8 cellular contexts compared by ENCODE assay signal in the genomic region with DNA sequence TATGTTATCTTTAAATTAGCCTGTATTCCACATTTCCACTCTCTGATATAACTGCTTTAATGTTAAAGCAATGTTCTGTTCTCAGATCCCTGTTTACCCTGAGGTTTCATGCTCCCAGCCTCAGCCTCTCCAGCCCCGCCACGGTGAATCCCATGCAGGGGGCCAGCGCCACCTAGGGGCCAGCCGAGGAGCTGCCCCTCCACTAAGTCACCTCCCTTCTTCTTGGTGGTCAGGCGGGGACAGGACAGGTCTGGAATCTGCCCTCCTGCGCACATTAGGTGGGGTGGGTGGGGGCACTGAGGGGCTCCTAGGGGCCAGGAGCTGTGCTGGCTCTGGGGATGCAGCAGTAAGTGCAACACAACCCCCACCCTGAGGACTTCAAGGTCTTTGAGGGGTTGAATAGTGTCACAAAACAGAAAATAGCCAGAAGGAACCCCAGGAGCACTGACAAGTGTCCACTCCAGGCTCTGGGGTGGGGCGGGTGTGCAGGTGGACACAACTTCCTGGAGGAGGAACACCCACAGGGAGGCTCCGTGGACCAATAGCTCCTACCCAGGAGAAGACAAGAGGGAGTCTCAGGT.
DNase-seq lines count a peak whose midpoint lies in the region; ATAC-seq, FAIRE-seq and TF ChIP-seq lines count a peak whose summit lies in the region.

No MANE protein-coding gene starts in this region.

- peak; percentile 95 for TF ChIP-seq RAD21 in IMR-90 (IDR thresholded peaks at IDR 0.05; ENCODE audit: low read length)

- no peak overlapping the region for H3K27ac ChIP-seq in IMR-90 (ENCODE audit: insufficient read depth, low read length)
- no peak overlapping the region for H3K27ac ChIP-seq in naive thymus-derived CD4-positive, alpha-beta T cell (ENCODE audit: low read depth, low read length)

- peak; percentile 98 for TF ChIP-seq CTCF in IMR-90 (conservative IDR thresholded peaks at IDR 0.05; ENCODE audit: low read depth, low read length)

- TF ChIP-seq POLR2A in IMR-90 (IDR thresholded peaks at IDR 0.05; ENCODE audit: low read depth, low read length) (no peak), erythroblast (IDR thresholded peaks at IDR 0.05; ENCODE audit: low read length) (no peak)

- no peaks in the 10 kb centered on the region for H3K4me1 ChIP-seq in IMR-90 (ENCODE audit: control insufficient read depth, insufficient read depth, low read length)
- peaks cover 16 to 36% of the 10 kb centered on the region in 2 donors for H3K4me1 ChIP-seq in naive thymus-derived CD4-positive, alpha-beta T cell (ENCODE audit: control insufficient read depth in 2 of 2, insufficient read depth in 2 of 2, low read length in 2 of 2)

- no peak overlapping the region for H2BK20ac ChIP-seq in IMR-90 (ENCODE audit: low read depth, low read length)

- peaks cover 17 to 51% (median 33%) of the 10 kb centered on the region in 7 donors for H3K4me1 Mint-ChIP-seq in naive thymus-derived CD4-positive, alpha-beta T cell
- H3K4me1 Mint-ChIP-seq in stimulated activated effector memory CD8-positive, alpha-beta T cell treated with anti-CD3 and anti-CD28 coated beads, Interleukin-12 subunit alpha, Interleukin-12 subunit beta, amount 100 ng/mL, for 72 hours, result peaks cover 50% of the 10 kb centered on the region

- H4K8ac ChIP-seq in IMR-90 (ENCODE audit: low read depth in 2 of 2, low read length in 2 of 2), result no peak overlapping the region

- POLR2A ChIA-PET in IMR-90 (lab: Charles Lee; ENCODE audit: unreplicated experiment), result interaction anchor here (0.8 kb wide), 1 partner anchor 83 kb away, joined by 7 read pairs; no protein-coding TSS in a partner anchor
- POLR2A ChIA-PET in naive thymus-derived CD4-positive, alpha-beta T cell (lab: Charles Lee), result interaction anchor here (0.7 kb wide), 1 partner anchor 12 kb away, joined by 3 read pairs; no protein-coding TSS in a partner anchor

- H3K9me1 ChIP-seq in IMR-90 (ENCODE audit: insufficient read depth, low read length), result no peaks in the 10 kb centered on the region

- DNase-seq in IMR-90, result peak; percentile 68
- DNase-seq in OCI-M1 (lab: John Stamatoyannopoulos, UW), result peak; percentile 84
- DNase-seq in activated T-cell treated with anti-CD3 and anti-CD28 coated beads for 24 hours (ENCODE audit: low read depth), result peak; percentile 74
- DNase-seq in erythroblast (lab: John Stamatoyannopoulos, UW), result peak; percentile 73 to 86
- DNase-seq in naive thymus-derived CD4-positive, alpha-beta T cell, result peak; percentile 39 to 88 (median 63)
- peak; percentile 86 to 88 for DNase-seq in stimulated activated effector memory CD8-positive, alpha-beta T cell treated with anti-CD3 and anti-CD28 coated beads, Interleukin-12 subunit alpha, Interleukin-12 subunit beta, amount 100 ng/mL, for 72 hours (ENCODE audit: low spot score in 2 of 2)

- H3K9me3 ChIP-seq in IMR-90 (ENCODE audit: control insufficient read depth, insufficient read depth, low read length), result no peaks in the 10 kb centered on the region
- H3K9me3 ChIP-seq in naive thymus-derived CD4-positive, alpha-beta T cell (ENCODE audit: control insufficient read depth in 2 of 3, low read length in 3 of 3), result no peaks in the 10 kb centered on the region

- peak overlapping the region in 3 of 9 donors; percentile 3 to 43 (median 25) for H3K27ac Mint-ChIP-seq in naive thymus-derived CD4-positive, alpha-beta T cell
- no peak overlapping the region for H3K27ac Mint-ChIP-seq in stimulated activated effector memory CD8-positive, alpha-beta T cell treated with anti-CD3 and anti-CD28 coated beads, Interleukin-12 subunit alpha, Interleukin-12 subunit beta, amount 100 ng/mL, for 72 hours

- H3K4me3 Mint-ChIP-seq in naive thymus-derived CD4-positive, alpha-beta T cell, result no peak overlapping the region
- no peak overlapping the region for H3K4me3 Mint-ChIP-seq in stimulated activated effector memory CD8-positive, alpha-beta T cell treated with anti-CD3 and anti-CD28 coated beads, Interleukin-12 subunit alpha, Interleukin-12 subunit beta, amount 100 ng/mL, for 72 hours

- no peaks in the 10 kb centered on the region for H3K9me3 Mint-ChIP-seq in naive thymus-derived CD4-positive, alpha-beta T cell
- no peaks in the 10 kb centered on the region for H3K9me3 Mint-ChIP-seq in stimulated activated effector memory CD8-positive, alpha-beta T cell treated with anti-CD3 and anti-CD28 coated beads, Interleukin-12 subunit alpha, Interleukin-12 subunit beta, amount 100 ng/mL, for 72 hours

- H3K14ac ChIP-seq in IMR-90 (replicated peaks; ENCODE audit: low read depth, low read length), result no peak overlapping the region

- no peak overlapping the region for H2BK120ac ChIP-seq in IMR-90 (ENCODE audit: low read depth, low read length)

- WGBS in IMR-90 (ENCODE audit: extremely low coverage in 2 of 2, insufficient read length in 1 of 2), 2 experiments, result no CpG with 5 or more reads among the region's 8 CpGs

- no peak overlapping the region for H3K9ac ChIP-seq in IMR-90 (ENCODE audit: low read depth, low read length)

- peaks cover 0 to 2% (median 0%) of the 10 kb centered on the region in 5 donors for H3K36me3 Mint-ChIP-seq in naive thymus-derived CD4-positive, alpha-beta T cell
- peaks cover 14% of the 10 kb centered on the region for H3K36me3 Mint-ChIP-seq in stimulated activated effector memory CD8-positive, alpha-beta T cell treated with anti-CD3 and anti-CD28 coated beads, Interleukin-12 subunit alpha, Interleukin-12 subunit beta, amount 100 ng/mL, for 72 hours

- no peak overlapping the region for H3K4ac ChIP-seq in IMR-90 (ENCODE audit: low read depth, low read length)

- peak overlapping the region; percentile 86 for H2AK9ac ChIP-seq in IMR-90 (replicated peaks; ENCODE audit: low read depth, low read length, poor library complexity)

- no peak overlapping the region for H4K91ac ChIP-seq in IMR-90 (ENCODE audit: insufficient read depth, low read depth, low read length)

- no peak overlapping the region for H2BK15ac ChIP-seq in IMR-90 (ENCODE audit: low read depth, low read length)

- intact Hi-C loops in IMR-90 (cut with micrococcal nuclease), result loop anchor here (1.0 to 2.0 kb wide), 4 partner anchors 71 to 144 kb away; no protein-coding TSS in a partner anchor
- intact Hi-C loops in naive thymus-derived CD4-positive, alpha-beta T cell (cut with micrococcal nuclease), result loop anchor here (1.0 to 5.0 kb wide), 10 partner anchors 24 to 456 kb away; no protein-coding TSS in a partner anchor

- no peak overlapping the region for H3K4me2 ChIP-seq in IMR-90 (ENCODE audit: low read depth, low read length)

- CTCF ChIA-PET in IMR-90 (lab: Yijun Ruan, JAX), result interaction anchor here (0.5 to 2.2 kb wide), 9 partner anchors 10 to 480 kb away, joined by 3 to 11 read pairs (median 4); a partner anchor contains a TSS
- CTCF ChIA-PET in naive thymus-derived CD4-positive, alpha-beta T cell (lab: Charles Lee), result interaction anchor here (0.5 to 3.4 kb wide), 17 partner anchors 9 to 449 kb away, joined by 3 to 22 read pairs (median 4); no protein-coding TSS in a partner anchor

- no peak overlapping the region for H3K23ac ChIP-seq in IMR-90 (ENCODE audit: low read depth, low read length)

- no TSS peak for BruUV-seq in IMR-90 (replicated peaks; lab: Mats Ljungman, UMichigan)

- in situ Hi-C loops in IMR-90 (cut with MboI; ENCODE audit: low sequenced_read_pairs), result loop anchor here (5.0 kb wide), 1 partner anchor 137 kb away; no protein-coding TSS in a partner anchor

- H3K18ac ChIP-seq in IMR-90 (ENCODE audit: low read depth, low read length), result no peak overlapping the region

- no peak overlapping the region for H2BK5ac ChIP-seq in IMR-90 (ENCODE audit: low read depth, low read length, poor library complexity, severe bottlenecking)

- H3K56ac ChIP-seq in IMR-90 (ENCODE audit: extremely low read depth, insufficient read depth, low read length), result no peak overlapping the region

- FAIRE-seq in G401.6 (lab: Jason Lieb, UNC), result peak; percentile 84

- no peaks in the 10 kb centered on the region for H3K36me3 ChIP-seq in IMR-90 (ENCODE audit: control insufficient read depth, insufficient read depth, low read length)
- no peaks in the 10 kb centered on the region for H3K36me3 ChIP-seq in naive thymus-derived CD4-positive, alpha-beta T cell (ENCODE audit: control insufficient read depth in 2 of 3, insufficient read depth in 3 of 3, low read length in 3 of 3)

- H2AK5ac ChIP-seq in IMR-90 (ENCODE audit: low read depth, low read length), result no peak overlapping the region

- no peak overlapping the region for H4K5ac ChIP-seq in IMR-90 (ENCODE audit: low read depth, low read length)

- no peak overlapping the region for H3K4me3 ChIP-seq in IMR-90 (ENCODE audit: insufficient read depth, low read depth, low read length)
- H3K4me3 ChIP-seq in naive thymus-derived CD4-positive, alpha-beta T cell (ENCODE audit: low read length), result no peak overlapping the region

- dilution Hi-C loops in IMR-90 (cut with HindIII; ENCODE audit: low sequenced_read_pairs, unreplicated experiment), result no loop called here

- peaks cover 0 to 2% (median 0%) of the 10 kb centered on the region in 5 donors for H3K27me3 Mint-ChIP-seq in naive thymus-derived CD4-positive, alpha-beta T cell

- no peak overlapping the region for H2AFZ ChIP-seq in IMR-90 (replicated peaks; ENCODE audit: low read length, poor library complexity)

- no peaks in the 10 kb centered on the region for H4K20me1 ChIP-seq in IMR-90 (ENCODE audit: insufficient read depth, low read length)

- H3K79me1 ChIP-seq in IMR-90 (ENCODE audit: low read depth in 1 of 2, low read length in 2 of 2), result no peaks in the 10 kb centered on the region

- H3K27me3 ChIP-seq in IMR-90 (ENCODE audit: control insufficient read depth, insufficient read depth, low read length), result peaks cover 18% of the 10 kb centered on the region
- H3K27me3 ChIP-seq in naive thymus-derived CD4-positive, alpha-beta T cell (ENCODE audit: control insufficient read depth in 2 of 2, insufficient read depth in 2 of 2, low read length in 2 of 2), result no peaks in the 10 kb centered on the region

- ATAC-seq in IMR-90 (ENCODE audit: low read depth) (peak; percentile 99), GM18870 (IDR thresholded peaks at IDR 0.05; ENCODE audit: unreplicated experiment) (no peak)
- peak; percentile 67 for ATAC-seq in naive thymus-derived CD4-positive, alpha-beta T cell
- peak; percentile 52 for ATAC-seq in stimulated activated effector memory CD8-positive, alpha-beta T cell treated with anti-CD3 and anti-CD28 coated beads, Interleukin-12 subunit alpha, Interleukin-12 subunit beta, amount 100 ng/mL, for 72 hours

TF ChIP-seq in IMR-90, 13 proteins besides CTCF, POLR2A, EP300 and RAD21:
- peak; percentile 85; the same call in 1 of the 2 replicates for TF ChIP-seq MAZ (IDR thresholded peaks at IDR 0.05; ENCODE audit: borderline replicate concordance, low read depth, low read length)
- no peak for TF ChIP-seq MAFK (IDR thresholded peaks at IDR 0.05; ENCODE audit: low read depth, low read length)
- TF ChIP-seq SMC3 (IDR thresholded peaks at IDR 0.05; ENCODE audit: low read depth, low read length), result peak; percentile 86
- no peak for TF ChIP-seq CEBPB (IDR thresholded peaks at IDR 0.05; ENCODE audit: low read depth, low read length)
- TF ChIP-seq NFE2L2 (IDR thresholded peaks at IDR 0.05; ENCODE audit: low read depth, low read length), result no peak
- no peak for TF ChIP-seq CHD1 (IDR thresholded peaks at IDR 0.05; ENCODE audit: low read depth, low read length)
